8 cellular contexts compared by ENCODE assay signal in the genomic region with DNA sequence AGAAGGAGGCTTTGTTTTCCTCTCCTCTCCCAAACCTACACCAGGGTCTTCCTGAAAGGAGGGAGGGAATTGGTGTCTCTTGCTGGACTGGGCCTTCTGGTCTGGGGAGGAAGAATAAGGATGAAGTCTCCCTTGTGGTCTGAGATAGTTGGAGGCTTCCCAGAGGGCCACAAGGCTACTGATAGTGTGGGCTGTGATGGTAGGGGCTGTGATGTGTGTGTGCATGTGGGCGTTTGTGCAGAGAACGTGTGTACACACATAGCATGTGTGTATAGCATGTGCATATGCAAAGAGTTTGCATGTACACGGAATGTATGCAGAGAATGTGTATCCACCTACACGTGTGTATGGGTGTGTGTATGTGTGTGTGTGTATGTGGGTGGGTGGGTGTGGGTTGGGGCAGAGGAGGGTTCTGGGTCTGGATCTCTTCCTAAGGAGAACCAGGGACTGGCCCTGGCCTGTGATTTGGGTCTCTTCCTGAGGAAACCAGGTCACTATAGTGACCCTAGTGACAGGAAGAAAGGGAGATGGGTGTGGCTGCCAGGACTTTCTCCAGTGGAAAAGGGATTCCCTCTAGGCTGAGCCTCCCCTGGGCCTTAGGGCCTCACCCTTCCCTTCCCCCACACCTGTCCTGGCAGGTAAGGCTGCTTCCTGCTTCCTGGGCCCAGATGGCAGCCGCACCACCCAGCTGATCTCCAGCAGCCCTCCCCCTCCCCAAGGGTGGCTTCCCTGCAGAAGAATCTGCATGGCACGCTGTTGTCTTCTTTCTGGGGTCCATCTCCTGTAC. TPM values are rescaled to one million over a fixed set of nuclear protein-coding genes. Genes with fewer than 3 reads are reported as not detected.
A peak's percentile ranks its signal among the peaks of the same experiment; 100 is the strongest.
DNase-seq lines count a peak whose midpoint lies in the region; ATAC-seq and TF ChIP-seq lines count a peak whose summit lies in the region.

No MANE protein-coding gene starts in this region.

- H3K4me1 ChIP-seq in gastroesophageal sphincter = peaks cover 4 to 66% (median 31%) of the 10 kb centered on the region in 3 donors
- peaks cover 19 to 26% (median 23%) of the 10 kb centered on the region in 3 donors for H3K4me1 ChIP-seq in skeletal muscle tissue (ENCODE audit: control insufficient read depth in 3 of 3, insufficient read depth in 3 of 3, low read length in 3 of 3)

- no peak overlapping the region for H3K9ac ChIP-seq in SK-N-MC (ENCODE audit: insufficient read length)
- peak overlapping the region; percentile 69 to 86 (median 82) for H3K9ac ChIP-seq in skeletal muscle tissue (ENCODE audit: low read depth in 1 of 3, low read length in 3 of 3)

- no peak for TF ChIP-seq CTCF in gastroesophageal sphincter (IDR thresholded peaks at IDR 0.05)

- no peak for TF ChIP-seq POLR2A in gastroesophageal sphincter (IDR thresholded peaks at IDR 0.05)

- peak overlapping the region; percentile 87 for H3K4me3 ChIP-seq in SK-N-MC
- peak overlapping the region; percentile 60 to 65 for H3K4me3 ChIP-seq in gastroesophageal sphincter
- peak overlapping the region; percentile 91 to 96 (median 95) for H3K4me3 ChIP-seq in skeletal muscle tissue (ENCODE audit: low read length in 3 of 3)

- ATAC-seq in gastroesophageal sphincter = no peak
- no peak for ATAC-seq in GM18868 (IDR thresholded peaks at IDR 0.05; ENCODE audit: unreplicated experiment)

- no peaks in the 10 kb centered on the region for H3K27me3 ChIP-seq in gastroesophageal sphincter
- H3K27me3 ChIP-seq in skeletal muscle tissue (ENCODE audit: control insufficient read depth in 3 of 3, insufficient read depth in 3 of 3, low read length in 3 of 3) = peaks cover 2 to 25% (median 15%) of the 10 kb centered on the region in 3 donors

- DNase-seq in NCI-H1417 (lab: John Stamatoyannopoulos, UW) (peak in 2 of 3 experiments; percentile 33 to 47), NCI-H1417 treated with DMSO at 0.1 percent for 48 hours (lab: John Stamatoyannopoulos, UW) (no peak), SK-N-MC (ENCODE audit: low read depth, low spot score) (no peak), SW 1271 (lab: John Stamatoyannopoulos, UW) (no peak)
- DNase-seq in effector CD4-positive, alpha-beta T cell = no peak

- no peaks in the 10 kb centered on the region for H3K9me3 ChIP-seq in SK-N-MC (ENCODE audit: low read depth, low read length)
- no peaks in the 10 kb centered on the region for H3K9me3 ChIP-seq in gastroesophageal sphincter
- H3K9me3 ChIP-seq in skeletal muscle tissue (ENCODE audit: control insufficient read depth in 3 of 3, low read length in 3 of 3) = no peaks in the 10 kb centered on the region

- H3K27ac ChIP-seq in SK-N-MC (no peak overlapping the region), gastroesophageal sphincter (peak overlapping the region; percentile 54 to 87 (median 84)), skeletal muscle tissue (ENCODE audit: low read depth, low read length) (peak overlapping the region; percentile 56)

- H3K36me3 ChIP-seq in SK-N-MC (ENCODE audit: insufficient read depth, low read length) (no peaks in the 10 kb centered on the region), gastroesophageal sphincter (no peaks in the 10 kb centered on the region), skeletal muscle tissue (ENCODE audit: control insufficient read depth in 3 of 3, insufficient read depth in 3 of 3, low read length in 3 of 3) (no peaks in the 10 kb centered on the region)

- no peak for TF ChIP-seq EP300 in gastroesophageal sphincter (IDR thresholded peaks at IDR 0.05)

- WGBS in gastroesophageal sphincter (ENCODE audit: low coverage in 1 of 2), 2 donors = 11 to 15% methylated on average over 2 to 3 of the region's 6 CpGs

RNA-seq across cellular contexts. Expression of gene FLNB, which starts 1.7 kb away (rescaled TPM):
- total RNA-seq in gastroesophageal sphincter (100 to 1,000 TPM in 1 of 4 donors, 10 to 100 TPM in 3; 60.2 to 138 (median 96.2) TPM), skeletal muscle tissue (80.9 TPM)

Comparison
In these comparisons a context has a peak if more than half of its experiments do, and no peak if none do; other contexts are left out.
1. DNase-seq: peak in NCI-H1417 (2 of 3); none in NCI-H1417 treated with DMSO at 0.1 percent for 48 hours (single experiment), SK-N-MC (single experiment), effector CD4-positive, alpha-beta T cell (single experiment) and SW 1271 (0 of 2).
2. Peak in every context shown above with its lines, with median percentiles within 50 percentile points of each other: H3K4me3 ChIP-seq.